Comparison of ENCODE assay signal across 26 cellular contexts in the genomic region with DNA sequence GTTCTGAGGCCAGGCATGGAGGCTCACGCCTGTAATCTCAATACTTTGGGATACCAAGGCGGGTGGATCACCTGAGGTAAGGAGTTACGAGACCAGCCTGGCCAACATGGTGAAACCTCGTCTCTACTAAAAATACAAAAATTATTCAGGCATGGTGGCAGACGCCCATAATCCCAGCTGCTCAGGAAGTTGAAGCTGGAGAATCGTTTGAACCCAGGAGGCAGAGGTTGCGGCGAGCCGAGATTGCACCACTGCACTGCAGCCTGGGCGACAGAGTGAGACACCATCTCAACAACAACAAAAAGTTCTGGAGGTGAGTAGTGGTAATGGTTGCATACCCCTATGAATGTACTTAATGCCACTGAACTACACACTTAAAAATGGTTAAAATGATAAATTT.
"Had no signal": no experiment of that assay in that cellular context is flagged by ENCODE, and none has a peak within 500 bp of the region (broad histone marks: within the 10 kb centered on the region; RNA-seq: fewer than 3 reads in every experiment).

No MANE protein-coding gene starts in this region.

- DNase-seq: colonic mucosa; dermis blood vessel endothelial cell; effector memory CD4-positive, alpha-beta T cell; erythroblast; esophagus squamous epithelium; foreskin melanocyte; glutamatergic neuron; hypothalamus; immature natural killer cell; islet precursor cell; left ventricle myocardium superior; lower lobe of right lung; naive thymus-derived CD8-positive, alpha-beta T cell; right lobe of liver; stimulated activated CD4-positive, alpha-beta T cell treated with anti-CD3 and anti-CD28 coated beads, Interleukin-15, amount 100 ng/mL, for 24 hours; stimulated activated CD4-positive, alpha-beta T cell treated with anti-CD3 and anti-CD28 coated beads, Interleukin-2, amount 100 ng/mL, for 48 hours; stimulated activated naive B cell treated with anti-CD40 and anti-IgM and Interleukin-4, amounts not matched to agents 10 μg/mL and 1 μg/mL and 100 μg/mL, for 72 hours; upper lobe of left lung had no signal

- FAIRE-seq: small intestine, urothelium cell line had no signal

- H2AFZ ChIP-seq: parathyroid adenoma had no signal

- H3K9me3 Mint-ChIP-seq: immature natural killer cell; neural crest cell; stimulated activated naive CD8-positive, alpha-beta T cell treated with anti-CD3 and anti-CD28 coated beads, Interleukin-15, Interleukin-2, amounts not matched to agents 100 ng/mL and 50 ng/mL, for 24 hours had no signal

- H3K79me2 ChIP-seq: parathyroid adenoma had no signal

- H3K27me3 Mint-ChIP-seq: naive thymus-derived CD8-positive, alpha-beta T cell; progenitor cell of endocrine pancreas; stimulated activated naive B cell treated with anti-CD40 and anti-IgM and Interleukin-4, amounts not matched to agents 10 μg/mL and 1 μg/mL and 100 μg/mL, for 72 hours; stimulated activated naive CD8-positive, alpha-beta T cell treated with anti-CD3 and anti-CD28 coated beads, Interleukin-15, Interleukin-2, amounts not matched to agents 100 ng/mL and 50 ng/mL, for 24 hours had no signal

- H3K27me3 ChIP-seq: colonic mucosa, esophagus squamous epithelium, right lobe of liver, tibial nerve, upper lobe of left lung had no signal

- H3K4me3 ChIP-seq: colonic mucosa, esophagus squamous epithelium, lower lobe of right lung, right lobe of liver, thoracic aorta, tibial nerve, upper lobe of left lung had no signal

- ATAC-seq: left ventricle myocardium superior; lower lobe of right lung; naive thymus-derived CD8-positive, alpha-beta T cell; right lobe of liver; stimulated activated naive B cell treated with anti-CD40 and anti-IgM and Interleukin-4, amounts not matched to agents 10 μg/mL and 1 μg/mL and 100 μg/mL, for 72 hours had no signal

- H3K9ac ChIP-seq: parathyroid adenoma had no signal

- H3K4me3 Mint-ChIP-seq: immature natural killer cell; naive thymus-derived CD8-positive, alpha-beta T cell; neural crest cell; stimulated activated naive B cell treated with anti-CD40 and anti-IgM and Interleukin-4, amounts not matched to agents 10 μg/mL and 1 μg/mL and 100 μg/mL, for 72 hours; stimulated activated naive CD8-positive, alpha-beta T cell treated with anti-CD3 and anti-CD28 coated beads, Interleukin-15, Interleukin-2, amounts not matched to agents 100 ng/mL and 50 ng/mL, for 24 hours had no signal

- H3K9me3 ChIP-seq: colonic mucosa, esophagus squamous epithelium, lower lobe of right lung, right lobe of liver, thoracic aorta, tibial nerve, upper lobe of left lung had no signal

- H3K27ac Mint-ChIP-seq: immature natural killer cell; naive thymus-derived CD8-positive, alpha-beta T cell; stimulated activated naive B cell treated with anti-CD40 and anti-IgM and Interleukin-4, amounts not matched to agents 10 μg/mL and 1 μg/mL and 100 μg/mL, for 72 hours; stimulated activated naive CD8-positive, alpha-beta T cell treated with anti-CD3 and anti-CD28 coated beads, Interleukin-15, Interleukin-2, amounts not matched to agents 100 ng/mL and 50 ng/mL, for 24 hours had no signal

- H3K36me3 Mint-ChIP-seq: naive thymus-derived CD8-positive, alpha-beta T cell; stimulated activated naive B cell treated with anti-CD40 and anti-IgM and Interleukin-4, amounts not matched to agents 10 μg/mL and 1 μg/mL and 100 μg/mL, for 72 hours had no signal

- H3K36me3 ChIP-seq: colonic mucosa, esophagus squamous epithelium, lower lobe of right lung, right lobe of liver, thoracic aorta, tibial nerve, upper lobe of left lung had no signal

- H3K4me1 ChIP-seq: colonic mucosa, esophagus squamous epithelium, lower lobe of right lung, parathyroid adenoma, right lobe of liver, tibial nerve, upper lobe of left lung had no signal

- H3K27ac ChIP-seq: colonic mucosa, esophagus squamous epithelium, lower lobe of right lung, parathyroid adenoma, right lobe of liver, thoracic aorta, tibial nerve, upper lobe of left lung had no signal
